In genomic region chr2:98709530-98709929, GRCh38 we compare ENCODE assay signal across 16 cellular contexts. TPM values are rescaled to one million over a fixed set of nuclear protein-coding genes. Genes with fewer than 3 reads are reported as not detected.
DNase-seq lines count a peak whose midpoint lies in the region; FAIRE-seq and TF ChIP-seq lines count a peak whose summit lies in the region.
"Had no signal": no experiment of that assay in that cellular context is flagged by ENCODE, and none has a peak within 500 bp of the region (broad histone marks: within the 10 kb centered on the region; RNA-seq: fewer than 3 reads in every experiment).

No MANE protein-coding gene starts in this region.

- no peaks in the 10 kb centered on the region for H3K36me3 ChIP-seq in CD4-positive, alpha-beta memory T cell (ENCODE audit: insufficient read depth, low read length)
- no peaks in the 10 kb centered on the region for H3K36me3 ChIP-seq in Loucy (ENCODE audit: insufficient read depth, low read length)
- H3K36me3 ChIP-seq in neutrophil = no peaks in the 10 kb centered on the region
- H3K36me3 ChIP-seq in kidney (ENCODE audit: control insufficient read depth in 1 of 2, insufficient read depth in 2 of 2, low read length in 2 of 2) = no peaks in the 10 kb centered on the region

- peak overlapping the region; percentile 61 for H3K4me2 ChIP-seq in Loucy (ENCODE audit: low read depth, low read length, poor library complexity, severe bottlenecking)

- intact Hi-C loops in CD4-positive, alpha-beta memory T cell (cut with micrococcal nuclease) = no loop called here
- intact Hi-C loops in kidney (cut with DNase I) = no loop called here

- H3K4me3 Mint-ChIP-seq in CD4-positive, alpha-beta memory T cell = peak overlapping the region in 7 of 8 donors; percentile 61 to 84 (median 69)
- H3K4me3 Mint-ChIP-seq in type B pancreatic cell = no peak overlapping the region
- H3K4me3 Mint-ChIP-seq: T-helper 1 cell treated with Interleukin-12 subunit alpha and Interleukin-12 subunit beta and Interleukin-4 antibody, amounts not matched to agents 30 μg/mL and 1 μg/mL, for 36 hours had no signal

- no peak overlapping the region for H3K4me3 ChIP-seq in CD4-positive, alpha-beta memory T cell (ENCODE audit: low read length in 2 of 2)
- H3K4me3 ChIP-seq in Loucy (ENCODE audit: low read length, poor library complexity, severe bottlenecking) = peak overlapping the region; percentile 31
- no peak overlapping the region for H3K4me3 ChIP-seq in neutrophil (ENCODE audit: low read depth in 1 of 2, low read length in 1 of 2)
- no peak overlapping the region for H3K4me3 ChIP-seq in kidney (ENCODE audit: low read length in 2 of 2)
- H3K4me3 ChIP-seq: heart left ventricle had no signal

- DNase-seq in CD4-positive, alpha-beta memory T cell = no peak
- DNase-seq in dermis blood vessel endothelial cell = peak; percentile 49
- no peak for DNase-seq in type B pancreatic cell (ENCODE audit: extremely low spot score, unreplicated experiment)
- no peak for DNase-seq in NCI-H1092 treated with DMSO at 0.1 percent for 48 hours (lab: John Stamatoyannopoulos, UW)
- DNase-seq in kidney = no peak
- DNase-seq: activated CD4-positive, alpha-beta T cell treated with anti-CD3 and anti-CD28 coated beads, Interleukin-2, amount 50 U/mL, for 4 hours; COR-L47; effector CD8-positive, alpha-beta T cell; heart left ventricle; mesendoderm; stimulated activated CD4-positive, alpha-beta T cell treated with anti-CD3 and anti-CD28 coated beads, Interleukin-2, amount 100 ng/mL, for 24 hours; stimulated activated naive CD4-positive, alpha-beta T cell had no signal

- POLR2A ChIA-PET in CD4-positive, alpha-beta memory T cell (lab: Charles Lee; ENCODE audit: partially characterized antibody) = interaction anchor here (0.9 to 7.3 kb wide), 3 partner anchors 18 to 53 kb away, joined by 3 to 84 read pairs (median 8); partner anchors contain the start of gene MGAT4A

- peak overlapping the region; percentile 23 for H3K9ac ChIP-seq in Loucy (ENCODE audit: low read depth, low read length, poor library complexity, severe bottlenecking)
- H3K9ac ChIP-seq in kidney (ENCODE audit: low read length in 2 of 2) = no peak overlapping the region
- H3K9ac ChIP-seq: parathyroid adenoma had no signal

- H4K20me1 ChIP-seq in Loucy (ENCODE audit: insufficient read depth, low read length, poor library complexity, severe bottlenecking) = no peaks in the 10 kb centered on the region

- H3K27ac Mint-ChIP-seq in CD4-positive, alpha-beta memory T cell = peak overlapping the region; percentile 25 to 96 (median 63)
- H3K27ac Mint-ChIP-seq in type B pancreatic cell = no peak overlapping the region

- H3K36me3 Mint-ChIP-seq in CD4-positive, alpha-beta memory T cell = peaks cover 27 to 57% of the 10 kb centered on the region in 2 donors
- H3K36me3 Mint-ChIP-seq in type B pancreatic cell = no peaks in the 10 kb centered on the region

- H3K79me2 ChIP-seq in Loucy (ENCODE audit: insufficient read depth, low read length) = peaks cover 56% of the 10 kb centered on the region

- peaks cover 89% of the 10 kb centered on the region for H3K4me1 ChIP-seq in CD4-positive, alpha-beta memory T cell (ENCODE audit: insufficient read depth, low read length)
- H3K4me1 ChIP-seq in Loucy (ENCODE audit: insufficient read depth, low read length, poor library complexity, severe bottlenecking) = peaks cover 50% of the 10 kb centered on the region
- H3K4me1 ChIP-seq in neutrophil (ENCODE audit: control insufficient read depth in 1 of 2, insufficient read depth in 1 of 2, low read depth in 1 of 2, low read length in 1 of 2) = peaks cover 18 to 26% of the 10 kb centered on the region in 2 experiments
- peaks cover 7 to 12% of the 10 kb centered on the region in 2 donors for H3K4me1 ChIP-seq in kidney (ENCODE audit: control insufficient read depth in 1 of 2, insufficient read depth in 1 of 2, low read depth in 1 of 2, low read length in 2 of 2)

- H3K27me3 Mint-ChIP-seq in CD4-positive, alpha-beta memory T cell = no peaks in the 10 kb centered on the region
- peaks cover 4% of the 10 kb centered on the region for H3K27me3 Mint-ChIP-seq in type B pancreatic cell

- H3K9me3 Mint-ChIP-seq in CD4-positive, alpha-beta memory T cell = no peaks in the 10 kb centered on the region
- no peaks in the 10 kb centered on the region for H3K9me3 Mint-ChIP-seq in type B pancreatic cell
- H3K9me3 Mint-ChIP-seq: T-helper 1 cell treated with Interleukin-12 subunit alpha and Interleukin-12 subunit beta and Interleukin-4 antibody, amounts not matched to agents 30 μg/mL and 1 μg/mL, for 36 hours had no signal

- H3F3A ChIP-seq in Loucy (ENCODE audit: low read depth) = peaks cover 13% of the 10 kb centered on the region; the same call in 1 of the 2 replicates

- CTCF ChIA-PET in CD4-positive, alpha-beta memory T cell (lab: Charles Lee; ENCODE audit: partially characterized antibody) = interaction anchor here (1.0 to 1.4 kb wide), 3 partner anchors 15 to 123 kb away, joined by 4 to 5 read pairs (median 4); no protein-coding TSS in a partner anchor

- no peaks in the 10 kb centered on the region for H3K9me3 ChIP-seq in CD4-positive, alpha-beta memory T cell (ENCODE audit: control insufficient read depth in 1 of 2, low read length in 2 of 2)
- H3K9me3 ChIP-seq in Loucy (ENCODE audit: insufficient read depth, low read depth, low read length) (no peaks in the 10 kb centered on the region), neutrophil (no peaks in the 10 kb centered on the region), kidney (ENCODE audit: control insufficient read depth in 1 of 2, low read length in 2 of 2) (no peaks in the 10 kb centered on the region)
- H3K9me3 ChIP-seq: heart left ventricle had no signal

- peaks cover 67 to 89% (median 77%) of the 10 kb centered on the region in 4 donors for H3K4me1 Mint-ChIP-seq in CD4-positive, alpha-beta memory T cell
- H3K4me1 Mint-ChIP-seq in type B pancreatic cell (ENCODE audit: unreplicated experiment) = no peaks in the 10 kb centered on the region

- H3K27ac ChIP-seq in CD4-positive, alpha-beta memory T cell (ENCODE audit: low read depth, low read length) = no peak overlapping the region
- H3K27ac ChIP-seq in neutrophil = peak overlapping the region; percentile 76
- H3K27ac ChIP-seq in kidney (ENCODE audit: low read depth in 2 of 2, low read length in 2 of 2) = no peak overlapping the region
- H3K27ac ChIP-seq: parathyroid adenoma had no signal

- no peak for FAIRE-seq in kidney (lab: Jason Lieb, UNC)

- no peak for TF ChIP-seq CTCF in Loucy (conservative IDR thresholded peaks at IDR 0.05; ENCODE audit: low read length)
- no peak for TF ChIP-seq CTCF in neutrophil (IDR thresholded peaks at IDR 0.05)
- TF ChIP-seq CTCF in type B pancreatic cell (conservative IDR thresholded peaks at IDR 0.05) = no peak
- no peak for TF ChIP-seq CTCF in kidney (IDR thresholded peaks at IDR 0.05; ENCODE audit: borderline replicate concordance, extremely low read depth, insufficient read depth)

- no peak overlapping the region for H2AFZ ChIP-seq in Loucy (ENCODE audit: low read length)
- H2AFZ ChIP-seq: parathyroid adenoma had no signal

- H3K27me3 ChIP-seq in CD4-positive, alpha-beta memory T cell (ENCODE audit: insufficient read depth, low read length) = no peaks in the 10 kb centered on the region
- H3K27me3 ChIP-seq in Loucy (ENCODE audit: insufficient read depth, low read length, poor library complexity, severe bottlenecking) (no peaks in the 10 kb centered on the region), neutrophil (no peaks in the 10 kb centered on the region)
- H3K27me3 ChIP-seq: heart left ventricle had no signal

- H3K9me2 ChIP-seq in Loucy (replicated peaks; ENCODE audit: low read depth, low read length) = no peaks in the 10 kb centered on the region

RNA-seq across cellular contexts. Expression of gene MGAT4A, which starts 21.4 kb away (rescaled TPM):
- 100 to 1,000 TPM; 256 to 270 TPM for total RNA-seq in CD4-positive, alpha-beta memory T cell
- polyA plus RNA-seq in CD4-positive, alpha-beta memory T cell = 100 to 1,000 TPM; 223 to 336 TPM
- total RNA-seq in dermis blood vessel endothelial cell = 58.0 and 89.5 TPM in 2 replicates
- 32.5 and 60.0 TPM in 2 replicates for total RNA-seq in type B pancreatic cell (ENCODE audit: low replicate concordance)
- total RNA-seq in kidney = 101 TPM
- polyA plus RNA-seq in kidney (ENCODE audit: insufficient read depth, low read depth, low replicate concordance) = 23.5 TPM
